ENCODE assay signal across 11 cellular contexts in the genomic region with DNA sequence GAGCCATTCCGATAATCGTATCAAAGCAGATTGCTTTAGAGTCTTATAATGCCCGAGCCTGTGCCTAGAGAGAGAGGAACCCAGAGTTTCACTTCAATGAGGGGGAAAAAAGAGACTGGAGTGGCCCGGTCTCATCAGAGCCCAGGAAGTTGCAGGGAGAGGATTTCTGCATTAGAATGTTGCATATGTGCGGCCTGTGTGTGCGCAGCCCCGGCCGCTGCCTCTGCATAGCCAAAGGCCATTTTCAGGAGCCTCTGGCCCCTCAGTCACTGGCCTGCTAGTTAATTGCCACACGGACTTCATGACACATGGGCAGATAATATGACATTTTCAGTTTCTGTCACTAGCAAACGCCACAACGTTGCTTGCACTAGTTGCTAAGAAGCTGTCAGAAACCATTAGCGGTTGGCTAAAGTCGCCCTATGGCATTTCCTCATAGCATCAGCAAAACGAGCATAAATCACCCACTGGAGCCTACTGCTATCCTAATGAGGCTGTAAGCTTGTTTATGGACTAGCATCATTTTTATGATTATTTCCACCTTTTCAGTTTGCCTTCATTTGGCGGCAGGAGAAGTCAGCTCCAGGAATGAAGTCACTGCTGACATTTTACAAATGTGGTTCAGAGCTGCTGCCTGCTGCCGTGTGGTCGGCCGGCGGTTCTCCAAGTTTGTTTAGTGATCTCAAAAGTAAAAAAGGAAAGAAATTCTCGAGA.
DNase-seq lines count a peak whose midpoint lies in the region; ATAC-seq, FAIRE-seq and TF ChIP-seq lines count a peak whose summit lies in the region.
"Had no signal": no experiment of that assay in that cellular context is flagged by ENCODE, and none has a peak within 500 bp of the region (broad histone marks: within the 10 kb centered on the region; RNA-seq: fewer than 3 reads in every experiment).

No MANE protein-coding gene starts in this region.

- no peak for TF ChIP-seq EP300 in gastroesophageal sphincter (IDR thresholded peaks at IDR 0.05)

- intact Hi-C loops in pancreas (cut with DNase I) = no loop called here

- in situ Hi-C loops in G401 (cut with HindIII; ENCODE audit: low sequenced_read_pairs) = no loop called here

- TF ChIP-seq CTCF in RWPE2 (IDR thresholded peaks at IDR 0.05; ENCODE audit: poor library complexity, severe bottlenecking) = no peak
- TF ChIP-seq CTCF in gastroesophageal sphincter (IDR thresholded peaks at IDR 0.05) = no peak
- TF ChIP-seq CTCF in pancreas (IDR thresholded peaks at IDR 0.05) = no peak

- TF ChIP-seq POLR2A in gastroesophageal sphincter (IDR thresholded peaks at IDR 0.05) = no peak
- no peak for TF ChIP-seq POLR2A in H54 (IDR thresholded peaks at IDR 0.05; ENCODE audit: low read depth, low read length)

- H3K4me3 ChIP-seq in RWPE2 (ENCODE audit: severe bottlenecking) (no peak overlapping the region), gastroesophageal sphincter (peak overlapping the region in 1 of 2 donors; percentile 16), pancreas (no peak overlapping the region)

- H3K4me1 ChIP-seq in RWPE2 (ENCODE audit: insufficient read depth, poor library complexity, severe bottlenecking) = peaks cover 31% of the 10 kb centered on the region
- peaks cover 26 to 96% (median 29%) of the 10 kb centered on the region in 3 donors for H3K4me1 ChIP-seq in gastroesophageal sphincter
- H3K4me1 ChIP-seq in pancreas = peaks cover 43 to 51% (median 48%) of the 10 kb centered on the region in 3 donors

- H3K27me3 ChIP-seq in RWPE2 (ENCODE audit: insufficient read depth, poor library complexity, severe bottlenecking) (no peaks in the 10 kb centered on the region), gastroesophageal sphincter (no peaks in the 10 kb centered on the region), pancreas (no peaks in the 10 kb centered on the region)

- no peak for FAIRE-seq in pancreas (lab: Jason Lieb, UNC)
- FAIRE-seq in H54 (lab: Jason Lieb, UNC) = no peak
- FAIRE-seq: GM12892 had no signal

- ATAC-seq in RWPE2 (ENCODE audit: low read depth) = no peak
- ATAC-seq in gastroesophageal sphincter = no peak
- ATAC-seq in pancreas = peak; percentile 9 to 64 (median 18)
- ATAC-seq in GM21529 (IDR thresholded peaks at IDR 0.05; ENCODE audit: unreplicated experiment) = no peak

- peak overlapping the region; percentile 81 for H3K27ac ChIP-seq in RWPE2 (ENCODE audit: poor library complexity, severe bottlenecking)
- peak overlapping the region in 3 of 4 donors; percentile 45 to 75 (median 66) for H3K27ac ChIP-seq in gastroesophageal sphincter
- peak overlapping the region; percentile 11 to 63 (median 20) for H3K27ac ChIP-seq in pancreas

- DNase-seq in G401 (ENCODE audit: low spot score) = peak; percentile 55
- DNase-seq in RWPE2 (ENCODE audit: low spot score) = no peak
- peak in 1 of 6 donors; percentile 19 for DNase-seq in pancreas
- DNase-seq in NCI-H2081 treated with DMSO at 0.1 percent for 48 hours (lab: John Stamatoyannopoulos, UW) = no peak
- no peak for DNase-seq in NCI-H1694 (lab: John Stamatoyannopoulos, UW)
- no peak for DNase-seq in H54 (ENCODE audit: insufficient read length, low spot score)
- DNase-seq: activated CD4-positive, alpha-beta T cell treated with anti-CD3 and anti-CD28 coated beads, Interleukin-2, amount 50 U/mL, for 4 hours; stimulated activated naive CD4-positive, alpha-beta T cell had no signal

- whole genome bisulfite sequencing in gastroesophageal sphincter (ENCODE audit: low coverage in 1 of 2), 2 donors = 22 to 23% methylated on average over 13 to 17 of the region's 20 CpGs
- 38 to 47% methylated on average over 20 of the region's 20 CpGs for WGBS in pancreas, 2 donors

- H3K36me3 ChIP-seq in RWPE2 (ENCODE audit: low read depth) (no peaks in the 10 kb centered on the region; the same call in 1 of the 2 replicates), gastroesophageal sphincter (peaks cover 0 to 13% of the 10 kb centered on the region in 2 donors), pancreas (peaks cover 0 to 11% (median 0%) of the 10 kb centered on the region in 3 donors)

- H3K9me3 ChIP-seq in RWPE2 (ENCODE audit: severe bottlenecking) (no peaks in the 10 kb centered on the region), gastroesophageal sphincter (no peaks in the 10 kb centered on the region), pancreas (no peaks in the 10 kb centered on the region)

Comparison
In these comparisons a context has a peak if more than half of its experiments do, and no peak if none do; other contexts are left out.
1. ATAC-seq: peak in pancreas (4 of 4); none in RWPE2 (single experiment), gastroesophageal sphincter (single experiment) and GM21529 (single experiment).
2. H3K27ac ChIP-seq: peak in every context shown above with its lines; median percentile 81 in RWPE2; 66 in gastroesophageal sphincter; 20 in pancreas.